8 cellular contexts compared by ENCODE assay signal in genomic region chr3:57952208-57952631, GRCh38. TPM values are rescaled to one million over a fixed set of nuclear protein-coding genes. Genes with fewer than 3 reads are reported as not detected.
DNase-seq lines count a peak whose midpoint lies in the region; ATAC-seq and TF ChIP-seq lines count a peak whose summit lies in the region.

No MANE protein-coding gene starts in this region.

- H3K9me3 ChIP-seq in mucosa of descending colon, result no peaks in the 10 kb centered on the region

- peak; percentile 33 for ATAC-seq in mucosa of descending colon
- no peak for ATAC-seq in GM21528 (IDR thresholded peaks at IDR 0.05; ENCODE audit: low FRiP score, unreplicated experiment)
- ATAC-seq in stimulated activated naive CD8-positive, alpha-beta T cell treated with anti-CD3 and anti-CD28 coated beads, Interleukin-15, Interleukin-2, amounts not matched to agents 100 U/mL and 50 U/mL, for 24 hours, result no peak
- ATAC-seq in HG03135 (IDR thresholded peaks at IDR 0.05; ENCODE audit: unreplicated experiment), result no peak

- no peaks in the 10 kb centered on the region for H3K36me3 ChIP-seq in mucosa of descending colon (ENCODE audit: low read depth)

- DNase-seq in NCI-H2029 (lab: John Stamatoyannopoulos, UW) (peak; percentile 11), NCI-H2029 treated with DMSO at 0.1 percent for 48 hours (lab: John Stamatoyannopoulos, UW) (no peak), epithelial cell of proximal tubule (ENCODE audit: low read depth) (peak; percentile 86), mucosa of descending colon (peak in 1 of 3 donors; percentile 67)
- no peak for DNase-seq in stimulated activated CD4-positive, alpha-beta T cell treated with anti-CD3 and anti-CD28 coated beads, Interleukin-4, amount 100 ng/mL, for 1 hour
- no peak for DNase-seq in stimulated activated naive CD8-positive, alpha-beta T cell treated with anti-CD3 and anti-CD28 coated beads, Interleukin-15, Interleukin-2, amounts not matched to agents 100 U/mL and 50 U/mL, for 24 hours

- intact Hi-C loops in mucosa of descending colon (cut with DNase I, micrococcal nuclease), result no loop called here

- H3K4me3 ChIP-seq in epithelial cell of proximal tubule (ENCODE audit: low read depth, low read length) (no peak overlapping the region), mucosa of descending colon (no peak overlapping the region)

- TF ChIP-seq CTCF in epithelial cell of proximal tubule (conservative IDR thresholded peaks at IDR 0.05; ENCODE audit: low read depth, low read length) (no peak), mucosa of descending colon (IDR thresholded peaks at IDR 0.05) (no peak)

- peaks cover 14% of the 10 kb centered on the region for H3K4me1 ChIP-seq in mucosa of descending colon (ENCODE audit: low read depth)

RNA-seq across cellular contexts. Expression of gene FLNB, which starts 56.0 kb away (rescaled TPM):
- total RNA-seq in epithelial cell of proximal tubule (223 and 264 TPM in 2 replicates), mucosa of descending colon (100 to 1,000 TPM; 256 to 555 (median 357) TPM)

Comparison
In these comparisons a context has a peak if more than half of its experiments do, and no peak if none do; other contexts are left out.
1. DNase-seq: peak in NCI-H2029 (single experiment) and epithelial cell of proximal tubule (single experiment); none in NCI-H2029 treated with DMSO at 0.1 percent for 48 hours (single experiment), stimulated activated CD4-positive, alpha-beta T cell treated with anti-CD3 and anti-CD28 coated beads, Interleukin-4, amount 100 ng/mL, for 1 hour (single experiment) and stimulated activated naive CD8-positive, alpha-beta T cell treated with anti-CD3 and anti-CD28 coated beads, Interleukin-15, Interleukin-2, amounts not matched to agents 100 U/mL and 50 U/mL, for 24 hours (single experiment).